Comparison of ENCODE assay signal across 9 cellular contexts in genomic region chr17:49365667-49366066, GRCh38. TPM values are rescaled to one million over a fixed set of nuclear protein-coding genes. Genes with fewer than 3 reads are reported as not detected.
DNase-seq lines count a peak whose midpoint lies in the region; ATAC-seq, FAIRE-seq and TF ChIP-seq lines count a peak whose summit lies in the region.
"Had no signal": no experiment of that assay in that cellular context is flagged by ENCODE, and none has a peak within 500 bp of the region (broad histone marks: within the 10 kb centered on the region; RNA-seq: fewer than 3 reads in every experiment).

No MANE protein-coding gene starts in this region.

- intact Hi-C loops in kidney (cut with DNase I), result no loop called here

- no peak overlapping the region for H3K9ac ChIP-seq in kidney (ENCODE audit: low read length in 2 of 2)

- peak; percentile 74 for DNase-seq in SIG-M5 treated with dmso at 0.1 percent for 504 hours (lab: John Stamatoyannopoulos, UW; ENCODE audit: unreplicated experiment)
- DNase-seq in SIG-M5 (lab: John Stamatoyannopoulos, UW), result no peak
- peak; percentile 10 for DNase-seq in NCI-H1092 (lab: John Stamatoyannopoulos, UW)
- peak; percentile 20 for DNase-seq in activated T-helper 9 cell treated with anti-CD3 and anti-CD28 coated beads, Interleukin-2, amount 50 U/mL, for 16 hours (ENCODE audit: low read depth)
- DNase-seq in memory B cell (ENCODE audit: low spot score in 2 of 2), result no peak
- no peak for DNase-seq in kidney
- DNase-seq in NCI-H1105 treated with DMSO at 0.1 percent for 48 hours (lab: John Stamatoyannopoulos, UW), result no peak

- no peaks in the 10 kb centered on the region for H3K9me3 Mint-ChIP-seq in memory B cell

- no peaks in the 10 kb centered on the region for H3K9me3 ChIP-seq in kidney (ENCODE audit: control insufficient read depth in 1 of 2, low read length in 2 of 2)

- H3K4me1 ChIP-seq in kidney (ENCODE audit: control insufficient read depth in 1 of 2, insufficient read depth in 1 of 2, low read depth in 1 of 2, low read length in 2 of 2), result peaks cover 1 to 8% of the 10 kb centered on the region in 2 donors

- peaks cover 8% of the 10 kb centered on the region for H3K36me3 Mint-ChIP-seq in memory B cell

- no peak overlapping the region for H3K27ac ChIP-seq in kidney (ENCODE audit: low read depth in 2 of 2, low read length in 2 of 2)

- peak overlapping the region; percentile 70 for H3K27ac Mint-ChIP-seq in memory B cell

- ATAC-seq in memory B cell (ENCODE audit: low read depth), result no peak
- ATAC-seq in GM21576 (IDR thresholded peaks at IDR 0.05; ENCODE audit: unreplicated experiment), result no peak

- peaks cover 23% of the 10 kb centered on the region for H3K4me1 Mint-ChIP-seq in memory B cell

- H3K4me3 Mint-ChIP-seq in memory B cell, result no peak overlapping the region

- H3K4me3 ChIP-seq in kidney (ENCODE audit: low read length in 2 of 2), result no peak overlapping the region

- no peak for FAIRE-seq in kidney (lab: Jason Lieb, UNC)
- FAIRE-seq: G401.6 had no signal

- TF ChIP-seq CTCF in kidney (IDR thresholded peaks at IDR 0.05; ENCODE audit: borderline replicate concordance, extremely low read depth, insufficient read depth), result no peak

- H3K27me3 Mint-ChIP-seq in memory B cell, result no peaks in the 10 kb centered on the region

- no peaks in the 10 kb centered on the region for H3K36me3 ChIP-seq in kidney (ENCODE audit: control insufficient read depth in 1 of 2, insufficient read depth in 2 of 2, low read length in 2 of 2)

RNA-seq across cellular contexts. Expression of gene ZNF652, which starts 3.6 kb away (rescaled TPM):
- total RNA-seq in kidney, result 49.0 TPM
- polyA plus RNA-seq in kidney (ENCODE audit: insufficient read depth, low read depth, low replicate concordance), result 30.1 TPM

RNA-seq across cellular contexts. Expression of gene PHB1, which starts 49.0 kb away (rescaled TPM):
- 161 TPM for total RNA-seq in kidney
- polyA plus RNA-seq in kidney (ENCODE audit: insufficient read depth, low read depth, low replicate concordance), result 469 TPM

Comparison
In these comparisons a context has a peak if more than half of its experiments do, and no peak if none do; other contexts are left out.
1. DNase-seq: peak in SIG-M5 treated with dmso at 0.1 percent for 504 hours (single experiment), NCI-H1092 (single experiment) and activated T-helper 9 cell treated with anti-CD3 and anti-CD28 coated beads, Interleukin-2, amount 50 U/mL, for 16 hours (single experiment); none in SIG-M5 (single experiment), memory B cell (0 of 2), kidney (single experiment) and NCI-H1105 treated with DMSO at 0.1 percent for 48 hours (single experiment).